ENCODE assay signal across 1 cellular context in genomic region chr12:20409639-20410038, GRCh38.
A peak's percentile ranks its signal among the peaks of the same experiment; 100 is the strongest.
TF ChIP-seq lines count a peak whose summit lies in the region.

No MANE protein-coding gene starts in this region.

TF ChIP-seq in H1, 55 proteins besides CTCF, POLR2A, EP300 and RAD21:
- TF ChIP-seq MAFK (IDR thresholded peaks at IDR 0.05; ENCODE audit: low read depth, low read length) = 0 out of 2 replicates have a peak, but pooled peaks have one; percentile 24
- no peak for TF ChIP-seq BACH1 (IDR thresholded peaks at IDR 0.05; ENCODE audit: low read length)
